ENCODE assay signal across 21 cellular contexts in genomic region chr21:27799861-27800260, GRCh38.
"Had no signal": no experiment of that assay in that cellular context is flagged by ENCODE, and none has a peak within 500 bp of the region (broad histone marks: within the 10 kb centered on the region; RNA-seq: fewer than 3 reads in every experiment).

No MANE protein-coding gene starts in this region.

- H3K27ac ChIP-seq: epithelial cell of prostate, gastrocnemius medialis, heart right ventricle, lower lobe of right lung, ovary had no signal

- DNase-seq: cerebellar nuclear complex; effector memory CD8-positive, alpha-beta T cell; gastrocnemius medialis; heart right ventricle; hypothalamus; left lung; lower lobe of right lung; naive thymus-derived CD8-positive, alpha-beta T cell; ovary; sigmoid colon; stimulated activated CD4-positive, alpha-beta T cell treated with anti-CD3 and anti-CD28 coated beads, Interleukin-2, amount 100 ng/mL, for 48 hours; stimulated activated naive CD4-positive, alpha-beta T cell treated with Interleukin-2 at 50 U/mL for 16 hours; trophoblast cell; uterus had no signal

- H3K4me2 ChIP-seq: smooth muscle cell had no signal

- H3K4me3 Mint-ChIP-seq: dendritic cell treated with granulocyte-macrophage colony-stimulating factor and Interleukin-4, amounts not matched to agents 40 ng/mL and 50 ng/mL, for 4 days; effector memory CD8-positive, alpha-beta T cell; memory B cell; naive thymus-derived CD8-positive, alpha-beta T cell; neural crest cell had no signal

- H3K36me3 ChIP-seq: esophagus muscularis mucosa, gastrocnemius medialis, heart right ventricle, left lung, lower lobe of right lung, ovary, right atrium auricular region, sigmoid colon, uterus had no signal

- H3K4me1 Mint-ChIP-seq: memory B cell; naive thymus-derived CD8-positive, alpha-beta T cell had no signal

- H3K4me3 ChIP-seq: gastrocnemius medialis, heart right ventricle, left lung, lower lobe of right lung, ovary, right atrium auricular region, sigmoid colon, smooth muscle cell, uterus had no signal

- H3K27me3 ChIP-seq: esophagus muscularis mucosa, gastrocnemius medialis, heart right ventricle, left lung, ovary, right atrium auricular region, sigmoid colon, uterus had no signal

- ATAC-seq: effector memory CD8-positive, alpha-beta T cell; gastrocnemius medialis; left lung; lower lobe of right lung; naive thymus-derived CD8-positive, alpha-beta T cell had no signal

- H3K9me3 ChIP-seq: esophagus muscularis mucosa, gastrocnemius medialis, heart right ventricle, left lung, lower lobe of right lung, ovary, right atrium auricular region, sigmoid colon, uterus had no signal

- H3K4me1 ChIP-seq: gastrocnemius medialis, left lung, lower lobe of right lung, right atrium auricular region, uterus had no signal

- H3K27ac Mint-ChIP-seq: dendritic cell treated with granulocyte-macrophage colony-stimulating factor and Interleukin-4, amounts not matched to agents 40 ng/mL and 50 ng/mL, for 4 days; effector memory CD8-positive, alpha-beta T cell; memory B cell; naive thymus-derived CD8-positive, alpha-beta T cell had no signal

- H3K36me3 Mint-ChIP-seq: memory B cell; naive thymus-derived CD8-positive, alpha-beta T cell had no signal

- H3K9me3 Mint-ChIP-seq: dendritic cell treated with granulocyte-macrophage colony-stimulating factor and Interleukin-4, amounts not matched to agents 40 ng/mL and 50 ng/mL, for 4 days; effector memory CD8-positive, alpha-beta T cell; memory B cell; neural crest cell had no signal

- H3K27me3 Mint-ChIP-seq: dendritic cell treated with granulocyte-macrophage colony-stimulating factor and Interleukin-4, amounts not matched to agents 40 ng/mL and 50 ng/mL, for 4 days; effector memory CD8-positive, alpha-beta T cell; memory B cell had no signal
